ENCODE assay signal across 36 cellular contexts in genomic region chr5:80622756-80623155, GRCh38. TPM values are rescaled to one million over a fixed set of nuclear protein-coding genes. Genes with fewer than 3 reads are reported as not detected.
"Had no signal": no experiment of that assay in that cellular context is flagged by ENCODE, and none has a peak within 500 bp of the region (broad histone marks: within the 10 kb centered on the region; RNA-seq: fewer than 3 reads in every experiment).

No MANE protein-coding gene starts in this region.

- H3K36me3 Mint-ChIP-seq: brain had no signal

- H3K27ac ChIP-seq: adrenal gland, breast epithelium, cardiac muscle cell, colonic mucosa, epithelial cell of prostate, esophagus squamous epithelium, gastroesophageal sphincter had no signal

- H3K4me1 ChIP-seq: adrenal gland, breast epithelium, colonic mucosa, esophagus squamous epithelium, gastroesophageal sphincter had no signal

- H3K27me3 ChIP-seq: adrenal gland, breast epithelium, cardiac muscle cell, colonic mucosa, esophagus squamous epithelium, gastroesophageal sphincter had no signal

- H3K36me3 ChIP-seq: adrenal gland, breast epithelium, colonic mucosa, esophagus squamous epithelium, gastroesophageal sphincter had no signal

- H3K4me3 Mint-ChIP-seq: activated CD4-positive, alpha-beta memory T cell treated with anti-CD3 and anti-CD28 coated beads, Interleukin-2, amount 10 ng/mL, durations not matched to agents 7 days and 5 days; activated CD4-positive, alpha-beta T cell treated with anti-CD3 and anti-CD28 coated beads, Interleukin-2, amount 10 ng/mL, durations not matched to agents 7 days and 5 days; activated naive CD4-positive, alpha-beta T cell treated with anti-CD3 and anti-CD28 coated beads for 36 hours; activated naive CD4-positive, alpha-beta T cell treated with anti-CD3 and anti-CD28 coated beads, Interleukin-2, amount 50 U/mL, for 24 hours; activated naive CD8-positive, alpha-beta T cell treated with anti-CD3 and anti-CD28 coated beads for 36 hours; activated naive CD8-positive, alpha-beta T cell treated with anti-CD3 and anti-CD28 coated beads, Interleukin-2, amount 50 U/mL, for 24 hours; activated T-cell treated with anti-CD3 and anti-CD28 coated beads, Interleukin-2, amount 50 U/mL, for 4 hours; activated T-helper 1 cell treated with anti-CD3 and anti-CD28 coated beads, Interleukin-12 subunit alpha, Interleukin-12 subunit beta, Interleukin-2, Interleukin-4 antibody, amounts not matched to agents 30 ng/mL and 10 ng/mL and 1 ng/mL, durations not matched to agents 14 hours and 24 hours and 36 hours; brain; WTC11 had no signal

- DNase-seq: activated CD4-positive, alpha-beta memory T cell treated with anti-CD3 and anti-CD28 coated beads, Interleukin-2, amount 10 ng/mL, durations not matched to agents 7 days and 5 days; activated CD4-positive, alpha-beta T cell treated with anti-CD3 and anti-CD28 coated beads for 1 hour; activated CD4-positive, alpha-beta T cell treated with anti-CD3 and anti-CD28 coated beads for 4 hours; activated CD4-positive, alpha-beta T cell treated with anti-CD3 and anti-CD28 coated beads, Interleukin-2, amount 10 ng/mL, durations not matched to agents 7 days and 5 days; activated CD4-positive, alpha-beta T cell treated with anti-CD3 and anti-CD28 coated beads, Interleukin-2, amount 50 U/mL, for 4 hours; activated CD8-positive, alpha-beta memory T cell treated with anti-CD3 and anti-CD28 coated beads, Interleukin-2, amount 50 U/mL, for 48 hours; activated effector memory CD4-positive, alpha-beta T cell treated with anti-CD3 and anti-CD28 coated beads, Interleukin-2, amount 50 U/mL, for 16 hours; activated naive CD4-positive, alpha-beta T cell treated with anti-CD3 and anti-CD28 coated beads for 36 hours; activated naive CD8-positive, alpha-beta T cell treated with anti-CD3 and anti-CD28 coated beads for 36 hours; activated naive CD8-positive, alpha-beta T cell treated with anti-CD3 and anti-CD28 coated beads, Interleukin-2, amount 50 U/mL, for 24 hours; activated T-cell treated with anti-CD3 and anti-CD28 coated beads for 4 hours; activated T-cell treated with anti-CD3 and anti-CD28 coated beads, Interleukin-2, amount 50 U/mL, for 4 hours; adrenal gland; amygdala; aorta; central memory CD4-positive, alpha-beta T cell; cerebellar nuclear complex; colonic mucosa; effector CD8-positive, alpha-beta T cell; esophagus squamous epithelium; foreskin melanocyte; T-helper 2 cell had no signal

- H3K9me3 Mint-ChIP-seq: activated CD4-positive, alpha-beta memory T cell treated with anti-CD3 and anti-CD28 coated beads, Interleukin-2, amount 10 ng/mL, durations not matched to agents 7 days and 5 days; activated CD4-positive, alpha-beta T cell treated with anti-CD3 and anti-CD28 coated beads, Interleukin-2, amount 10 ng/mL, durations not matched to agents 7 days and 5 days; activated naive CD4-positive, alpha-beta T cell treated with anti-CD3 and anti-CD28 coated beads for 36 hours; activated naive CD4-positive, alpha-beta T cell treated with anti-CD3 and anti-CD28 coated beads, Interleukin-2, amount 50 U/mL, for 24 hours; activated naive CD8-positive, alpha-beta T cell treated with anti-CD3 and anti-CD28 coated beads for 36 hours; activated naive CD8-positive, alpha-beta T cell treated with anti-CD3 and anti-CD28 coated beads, Interleukin-2, amount 50 U/mL, for 24 hours; activated T-cell treated with anti-CD3 and anti-CD28 coated beads, Interleukin-2, amount 50 U/mL, for 4 hours; activated T-helper 1 cell treated with anti-CD3 and anti-CD28 coated beads, Interleukin-12 subunit alpha, Interleukin-12 subunit beta, Interleukin-2, Interleukin-4 antibody, amounts not matched to agents 30 ng/mL and 10 ng/mL and 1 ng/mL, durations not matched to agents 14 hours and 24 hours and 36 hours; activated T-helper 2 cell treated with anti-CD3 and anti-CD28 coated beads, Interferon-gamma antibody, Interleukin-2, Interleukin-4, amounts not matched to agents 10 μg/mL and 5 μg/mL and 100 μg/mL, durations not matched to agents 14 hours and 24 hours and 36 hours; brain; WTC11 had no signal

- ATAC-seq: activated naive CD8-positive, alpha-beta T cell treated with anti-CD3 and anti-CD28 coated beads, Interleukin-2, amount 50 U/mL, for 24 hours; activated T-cell treated with anti-CD3 and anti-CD28 coated beads, Interleukin-2, amount 50 U/mL, for 4 hours; gastroesophageal sphincter; WTC11 had no signal

- H3K4me1 Mint-ChIP-seq: activated CD4-positive, alpha-beta memory T cell treated with anti-CD3 and anti-CD28 coated beads, Interleukin-2, amount 10 ng/mL, durations not matched to agents 7 days and 5 days; activated CD4-positive, alpha-beta T cell treated with anti-CD3 and anti-CD28 coated beads, Interleukin-2, amount 10 ng/mL, durations not matched to agents 7 days and 5 days; activated naive CD4-positive, alpha-beta T cell treated with anti-CD3 and anti-CD28 coated beads, Interleukin-2, amount 50 U/mL, for 24 hours; activated naive CD8-positive, alpha-beta T cell treated with anti-CD3 and anti-CD28 coated beads for 36 hours; activated naive CD8-positive, alpha-beta T cell treated with anti-CD3 and anti-CD28 coated beads, Interleukin-2, amount 50 U/mL, for 24 hours; brain; WTC11 had no signal

- H3K9me3 ChIP-seq: adrenal gland, breast epithelium, colonic mucosa, esophagus squamous epithelium, gastroesophageal sphincter had no signal

- H3K4me3 ChIP-seq: adrenal gland, breast epithelium, cardiac muscle cell, colonic mucosa, esophagus squamous epithelium, gastroesophageal sphincter had no signal

- H3K27me3 Mint-ChIP-seq: activated CD4-positive, alpha-beta memory T cell treated with anti-CD3 and anti-CD28 coated beads, Interleukin-2, amount 10 ng/mL, durations not matched to agents 7 days and 5 days; activated CD4-positive, alpha-beta T cell treated with anti-CD3 and anti-CD28 coated beads, Interleukin-2, amount 10 ng/mL, durations not matched to agents 7 days and 5 days; activated naive CD4-positive, alpha-beta T cell treated with anti-CD3 and anti-CD28 coated beads, Interleukin-2, amount 50 U/mL, for 24 hours; activated naive CD8-positive, alpha-beta T cell treated with anti-CD3 and anti-CD28 coated beads for 36 hours; activated naive CD8-positive, alpha-beta T cell treated with anti-CD3 and anti-CD28 coated beads, Interleukin-2, amount 50 U/mL, for 24 hours; brain had no signal

- H3K27ac Mint-ChIP-seq: activated CD4-positive, alpha-beta memory T cell treated with anti-CD3 and anti-CD28 coated beads, Interleukin-2, amount 10 ng/mL, durations not matched to agents 7 days and 5 days; activated CD4-positive, alpha-beta T cell treated with anti-CD3 and anti-CD28 coated beads, Interleukin-2, amount 10 ng/mL, durations not matched to agents 7 days and 5 days; activated naive CD4-positive, alpha-beta T cell treated with anti-CD3 and anti-CD28 coated beads for 36 hours; activated naive CD4-positive, alpha-beta T cell treated with anti-CD3 and anti-CD28 coated beads, Interleukin-2, amount 50 U/mL, for 24 hours; activated naive CD8-positive, alpha-beta T cell treated with anti-CD3 and anti-CD28 coated beads for 36 hours; activated naive CD8-positive, alpha-beta T cell treated with anti-CD3 and anti-CD28 coated beads, Interleukin-2, amount 50 U/mL, for 24 hours; activated T-helper 1 cell treated with anti-CD3 and anti-CD28 coated beads, Interleukin-12 subunit alpha, Interleukin-12 subunit beta, Interleukin-2, Interleukin-4 antibody, amounts not matched to agents 30 ng/mL and 10 ng/mL and 1 ng/mL, durations not matched to agents 14 hours and 24 hours and 36 hours; activated T-helper 2 cell treated with anti-CD3 and anti-CD28 coated beads, Interferon-gamma antibody, Interleukin-2, Interleukin-4, amounts not matched to agents 10 μg/mL and 5 μg/mL and 100 μg/mL, durations not matched to agents 14 hours and 24 hours and 36 hours; WTC11 had no signal

RNA-seq across cellular contexts. Expression of gene ANKRD34B, which starts 52.7 kb away (rescaled TPM):
- total RNA-seq: activated CD4-positive, alpha-beta memory T cell treated with anti-CD3 and anti-CD28 coated beads, Interleukin-2, amount 10 ng/mL, durations not matched to agents 7 days and 5 days; activated CD4-positive, alpha-beta T cell treated with anti-CD3 and anti-CD28 coated beads, Interleukin-2, amount 10 ng/mL, durations not matched to agents 7 days and 5 days; activated naive CD8-positive, alpha-beta T cell treated with anti-CD3 and anti-CD28 coated beads for 36 hours; activated T-cell treated with anti-CD3 and anti-CD28 coated beads, Interleukin-2, amount 50 U/mL, for 4 hours; activated T-helper 1 cell treated with anti-CD3 and anti-CD28 coated beads, Interleukin-12 subunit alpha, Interleukin-12 subunit beta, Interleukin-2, Interleukin-4 antibody, amounts not matched to agents 30 ng/mL and 10 ng/mL and 1 ng/mL, durations not matched to agents 14 hours and 24 hours and 36 hours; activated T-helper 2 cell treated with anti-CD3 and anti-CD28 coated beads, Interferon-gamma antibody, Interleukin-2, Interleukin-4, amounts not matched to agents 10 μg/mL and 5 μg/mL and 100 μg/mL, durations not matched to agents 14 hours and 24 hours and 36 hours; adrenal gland; aorta; breast epithelium; cardiac muscle cell; colonic mucosa; dermis microvascular lymphatic vessel endothelial cell; endothelial cell of umbilical vein; esophagus squamous epithelium; fibroblast of lung; fibroblast of villous mesenchyme; gastroesophageal sphincter; T-helper 1 cell treated with Interleukin-12 subunit alpha and Interleukin-12 subunit beta and Interleukin-4 antibody, amounts not matched to agents 30 ng/mL and 1 ng/mL, for 36 hours had no signal
